Comparison of ENCODE assay signal across 22 cellular contexts in genomic region chr10:119438717-119439116, GRCh38.
"Had no signal": no experiment of that assay in that cellular context is flagged by ENCODE, and none has a peak within 500 bp of the region (broad histone marks: within the 10 kb centered on the region; RNA-seq: fewer than 3 reads in every experiment).

No MANE protein-coding gene starts in this region.

- ATAC-seq: K562, SK-N-SH treated with all-trans-retinoic acid at 6 μM for 48 hours had no signal

- FAIRE-seq: K562, RCC 7860 had no signal

- H3K27ac ChIP-seq: KMS-11, RWPE1, SJCRH30 had no signal

- H3K4me3 ChIP-seq: K562, SJCRH30 had no signal

- H3K27me3 Mint-ChIP-seq: IgD-negative memory B cell had no signal

- H3K9ac ChIP-seq: KMS-11 had no signal

- H3K9me3 ChIP-seq: SJCRH30 had no signal

- H3K4me3 Mint-ChIP-seq: IgD-negative memory B cell had no signal

- DNase-seq: Kasumi-1, MM.1S, NCI-H1092 treated with DMSO at 0.1 percent for 48 hours, NCI-H1436, NCI-H187, NCI-H2029, NCI-H2081 treated with DMSO at 0.1 percent for 48 hours, NCI-H2171, NCI-H226, NCI-H446, NCI-H510A, NCI-H524 treated with DMSO at 0.1 percent for 48 hours, NCI-H69, NCI-H774, SHP77 treated with DMSO at 0.1 percent for 48 hours, SJCRH30 had no signal

- H3K4me2 ChIP-seq: KMS-11 had no signal

- H3K27me3 ChIP-seq: SJCRH30 had no signal
